In genomic region chr17:2711608-2712299, GRCh38 we compare ENCODE assay signal across 1 cellular context.
A peak's percentile ranks its signal among the peaks of the same experiment; 100 is the strongest.
TF ChIP-seq lines count a peak whose summit lies in the region.

A gene with protein sequence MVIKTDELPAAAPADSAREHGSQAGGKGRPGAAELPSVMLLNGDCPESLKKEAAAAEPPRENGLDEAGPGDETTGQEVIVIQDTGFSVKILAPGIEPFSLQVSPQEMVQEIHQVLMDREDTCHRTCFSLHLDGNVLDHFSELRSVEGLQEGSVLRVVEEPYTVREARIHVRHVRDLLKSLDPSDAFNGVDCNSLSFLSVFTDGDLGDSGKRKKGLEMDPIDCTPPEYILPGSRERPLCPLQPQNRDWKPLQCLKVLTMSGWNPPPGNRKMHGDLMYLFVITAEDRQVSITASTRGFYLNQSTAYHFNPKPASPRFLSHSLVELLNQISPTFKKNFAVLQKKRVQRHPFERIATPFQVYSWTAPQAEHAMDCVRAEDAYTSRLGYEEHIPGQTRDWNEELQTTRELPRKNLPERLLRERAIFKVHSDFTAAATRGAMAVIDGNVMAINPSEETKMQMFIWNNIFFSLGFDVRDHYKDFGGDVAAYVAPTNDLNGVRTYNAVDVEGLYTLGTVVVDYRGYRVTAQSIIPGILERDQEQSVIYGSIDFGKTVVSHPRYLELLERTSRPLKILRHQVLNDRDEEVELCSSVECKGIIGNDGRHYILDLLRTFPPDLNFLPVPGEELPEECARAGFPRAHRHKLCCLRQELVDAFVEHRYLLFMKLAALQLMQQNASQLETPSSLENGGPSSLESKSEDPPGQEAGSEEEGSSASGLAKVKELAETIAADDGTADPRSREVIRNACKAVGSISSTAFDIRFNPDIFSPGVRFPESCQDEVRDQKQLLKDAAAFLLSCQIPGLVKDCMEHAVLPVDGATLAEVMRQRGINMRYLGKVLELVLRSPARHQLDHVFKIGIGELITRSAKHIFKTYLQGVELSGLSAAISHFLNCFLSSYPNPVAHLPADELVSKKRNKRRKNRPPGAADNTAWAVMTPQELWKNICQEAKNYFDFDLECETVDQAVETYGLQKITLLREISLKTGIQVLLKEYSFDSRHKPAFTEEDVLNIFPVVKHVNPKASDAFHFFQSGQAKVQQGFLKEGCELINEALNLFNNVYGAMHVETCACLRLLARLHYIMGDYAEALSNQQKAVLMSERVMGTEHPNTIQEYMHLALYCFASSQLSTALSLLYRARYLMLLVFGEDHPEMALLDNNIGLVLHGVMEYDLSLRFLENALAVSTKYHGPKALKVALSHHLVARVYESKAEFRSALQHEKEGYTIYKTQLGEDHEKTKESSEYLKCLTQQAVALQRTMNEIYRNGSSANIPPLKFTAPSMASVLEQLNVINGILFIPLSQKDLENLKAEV (N-terminal part only) (minus strand): TSS chr17:2711764. CDS start chr17:2711661, 103 bp downstream.

TF ChIP-seq in HepG2, 621 proteins besides CTCF, POLR2A, EP300 and RAD21 (continued from another document and continues in another):
- TF ChIP-seq ZFP41 (CRISPR knock-in tag; IDR thresholded peaks at IDR 0.05; ENCODE audit: borderline replicate concordance) = no peak
- no peak for TF ChIP-seq RFX5 (IDR thresholded peaks at IDR 0.05; ENCODE audit: low read depth, low read length)
- no peak for TF ChIP-seq FOXJ3 (CRISPR knock-in tag; IDR thresholded peaks at IDR 0.05; ENCODE audit: borderline replicate concordance)
- TF ChIP-seq ZNF235 (CRISPR knock-in tag; IDR thresholded peaks at IDR 0.05; ENCODE audit: borderline replicate concordance) = no peak
- TF ChIP-seq ZNF101 (CRISPR knock-in tag; IDR thresholded peaks at IDR 0.05; ENCODE audit: borderline replicate concordance, low read depth) = no peak
- TF ChIP-seq PPARG (CRISPR knock-in tag; conservative IDR thresholded peaks at IDR 0.05) = peak; percentile 70
- no peak; the same call in 1 of the 2 replicates for TF ChIP-seq NRL (CRISPR knock-in tag; IDR thresholded peaks at IDR 0.05; ENCODE audit: borderline replicate concordance)
- TF ChIP-seq, protein P1, sequence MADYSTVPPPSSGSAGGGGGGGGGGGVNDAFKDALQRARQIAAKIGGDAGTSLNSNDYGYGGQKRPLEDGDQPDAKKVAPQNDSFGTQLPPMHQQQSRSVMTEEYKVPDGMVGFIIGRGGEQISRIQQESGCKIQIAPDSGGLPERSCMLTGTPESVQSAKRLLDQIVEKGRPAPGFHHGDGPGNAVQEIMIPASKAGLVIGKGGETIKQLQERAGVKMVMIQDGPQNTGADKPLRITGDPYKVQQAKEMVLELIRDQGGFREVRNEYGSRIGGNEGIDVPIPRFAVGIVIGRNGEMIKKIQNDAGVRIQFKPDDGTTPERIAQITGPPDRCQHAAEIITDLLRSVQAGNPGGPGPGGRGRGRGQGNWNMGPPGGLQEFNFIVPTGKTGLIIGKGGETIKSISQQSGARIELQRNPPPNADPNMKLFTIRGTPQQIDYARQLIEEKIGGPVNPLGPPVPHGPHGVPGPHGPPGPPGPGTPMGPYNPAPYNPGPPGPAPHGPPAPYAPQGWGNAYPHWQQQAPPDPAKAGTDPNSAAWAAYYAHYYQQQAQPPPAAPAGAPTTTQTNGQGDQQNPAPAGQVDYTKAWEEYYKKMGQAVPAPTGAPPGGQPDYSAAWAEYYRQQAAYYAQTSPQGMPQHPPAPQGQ (CRISPR knock-in tag; IDR thresholded peaks at IDR 0.05; ENCODE audit: borderline replicate concordance) = peak; percentile 36; the same call in 1 of the 2 replicates
- peak; percentile 83 for TF ChIP-seq POLR2G (IDR thresholded peaks at IDR 0.05; ENCODE audit: low read depth, low read length)
- no peak for TF ChIP-seq ZMYM2 (CRISPR knock-in tag; IDR thresholded peaks at IDR 0.05)
- TF ChIP-seq, protein P2, sequence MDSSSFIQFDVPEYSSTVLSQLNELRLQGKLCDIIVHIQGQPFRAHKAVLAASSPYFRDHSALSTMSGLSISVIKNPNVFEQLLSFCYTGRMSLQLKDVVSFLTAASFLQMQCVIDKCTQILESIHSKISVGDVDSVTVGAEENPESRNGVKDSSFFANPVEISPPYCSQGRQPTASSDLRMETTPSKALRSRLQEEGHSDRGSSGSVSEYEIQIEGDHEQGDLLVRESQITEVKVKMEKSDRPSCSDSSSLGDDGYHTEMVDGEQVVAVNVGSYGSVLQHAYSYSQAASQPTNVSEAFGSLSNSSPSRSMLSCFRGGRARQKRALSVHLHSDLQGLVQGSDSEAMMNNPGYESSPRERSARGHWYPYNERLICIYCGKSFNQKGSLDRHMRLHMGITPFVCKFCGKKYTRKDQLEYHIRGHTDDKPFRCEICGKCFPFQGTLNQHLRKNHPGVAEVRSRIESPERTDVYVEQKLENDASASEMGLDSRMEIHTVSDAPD (CRISPR knock-in tag; IDR thresholded peaks at IDR 0.05) = no peak
- TF ChIP-seq SALL1 (CRISPR knock-in tag; IDR thresholded peaks at IDR 0.05) = peak; percentile 76
- no peak for TF ChIP-seq SRSF9 (IDR thresholded peaks at IDR 0.05; ENCODE audit: borderline replicate concordance, insufficient read depth, low read depth, low read length, poor library complexity, severe bottlenecking)
- peak; percentile 59; the same call in 1 of the 2 replicates for TF ChIP-seq IRX3 (CRISPR knock-in tag; IDR thresholded peaks at IDR 0.05; ENCODE audit: borderline replicate concordance, low read depth)
- peak; percentile 58 for TF ChIP-seq ZNF891 (CRISPR knock-in tag; IDR thresholded peaks at IDR 0.05)
- TF ChIP-seq ZBTB1 (CRISPR knock-in tag; IDR thresholded peaks at IDR 0.05; ENCODE audit: borderline replicate concordance) = no peak
- TF ChIP-seq, protein P3, sequence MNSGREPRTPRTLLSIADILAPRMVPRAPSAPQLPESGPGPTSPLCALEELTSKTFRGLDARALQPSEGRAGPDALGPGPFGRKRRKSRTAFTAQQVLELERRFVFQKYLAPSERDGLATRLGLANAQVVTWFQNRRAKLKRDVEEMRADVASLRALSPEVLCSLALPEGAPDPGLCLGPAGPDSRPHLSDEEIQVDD (CRISPR knock-in tag; IDR thresholded peaks at IDR 0.05; ENCODE audit: borderline replicate concordance) = no peak
- no peak for TF ChIP-seq LRRFIP1 (CRISPR knock-in tag; conservative IDR thresholded peaks at IDR 0.05)
- TF ChIP-seq ZNF205 (CRISPR knock-in tag; IDR thresholded peaks at IDR 0.05) = no peak
- TF ChIP-seq KLF16 (CRISPR knock-in tag; IDR thresholded peaks at IDR 0.05) = peak in 1 of 2 experiments; percentile 87; a peak in 2 of 4 replicates
- TF ChIP-seq SSRP1 (CRISPR knock-in tag; IDR thresholded peaks at IDR 0.05) = no peak
- TF ChIP-seq GATAD1 (CRISPR knock-in tag; IDR thresholded peaks at IDR 0.05) = peak; percentile 86
- no peak for TF ChIP-seq SP140L (CRISPR knock-in tag; IDR thresholded peaks at IDR 0.05; ENCODE audit: borderline replicate concordance)
- TF ChIP-seq CENPT (CRISPR knock-in tag; IDR thresholded peaks at IDR 0.05; ENCODE audit: low read depth) = no peak
- no peak for TF ChIP-seq ZNF282 (IDR thresholded peaks at IDR 0.05; ENCODE audit: partially characterized antibody)
- TF ChIP-seq, protein P4, sequence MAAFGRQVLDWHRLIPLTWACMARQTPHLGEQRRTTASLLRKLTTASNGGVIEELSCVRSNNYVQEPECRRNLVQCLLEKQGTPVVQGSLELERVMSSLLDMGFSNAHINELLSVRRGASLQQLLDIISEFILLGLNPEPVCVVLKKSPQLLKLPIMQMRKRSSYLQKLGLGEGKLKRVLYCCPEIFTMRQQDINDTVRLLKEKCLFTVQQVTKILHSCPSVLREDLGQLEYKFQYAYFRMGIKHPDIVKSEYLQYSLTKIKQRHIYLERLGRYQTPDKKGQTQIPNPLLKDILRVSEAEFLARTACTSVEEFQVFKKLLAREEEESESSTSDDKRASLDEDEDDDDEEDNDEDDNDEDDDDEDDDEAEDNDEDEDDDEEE (CRISPR knock-in tag; IDR thresholded peaks at IDR 0.05) = peak; percentile 44; the same call in 1 of the 2 replicates
- TF ChIP-seq ELK4 (CRISPR knock-in tag; IDR thresholded peaks at IDR 0.05; ENCODE audit: borderline replicate concordance) = no peak
- no peak for TF ChIP-seq ZNF652 (CRISPR knock-in tag; IDR thresholded peaks at IDR 0.05; ENCODE audit: borderline replicate concordance, low read depth)
- TF ChIP-seq ZKSCAN8 (CRISPR knock-in tag; IDR thresholded peaks at IDR 0.05; ENCODE audit: borderline replicate concordance) = no peak
- TF ChIP-seq STAT6 (CRISPR knock-in tag; IDR thresholded peaks at IDR 0.05; ENCODE audit: borderline replicate concordance) = no peak
- TF ChIP-seq ZMAT3 (CRISPR knock-in tag; conservative IDR thresholded peaks at IDR 0.05) = peak; percentile 92
- TF ChIP-seq, protein P5, sequence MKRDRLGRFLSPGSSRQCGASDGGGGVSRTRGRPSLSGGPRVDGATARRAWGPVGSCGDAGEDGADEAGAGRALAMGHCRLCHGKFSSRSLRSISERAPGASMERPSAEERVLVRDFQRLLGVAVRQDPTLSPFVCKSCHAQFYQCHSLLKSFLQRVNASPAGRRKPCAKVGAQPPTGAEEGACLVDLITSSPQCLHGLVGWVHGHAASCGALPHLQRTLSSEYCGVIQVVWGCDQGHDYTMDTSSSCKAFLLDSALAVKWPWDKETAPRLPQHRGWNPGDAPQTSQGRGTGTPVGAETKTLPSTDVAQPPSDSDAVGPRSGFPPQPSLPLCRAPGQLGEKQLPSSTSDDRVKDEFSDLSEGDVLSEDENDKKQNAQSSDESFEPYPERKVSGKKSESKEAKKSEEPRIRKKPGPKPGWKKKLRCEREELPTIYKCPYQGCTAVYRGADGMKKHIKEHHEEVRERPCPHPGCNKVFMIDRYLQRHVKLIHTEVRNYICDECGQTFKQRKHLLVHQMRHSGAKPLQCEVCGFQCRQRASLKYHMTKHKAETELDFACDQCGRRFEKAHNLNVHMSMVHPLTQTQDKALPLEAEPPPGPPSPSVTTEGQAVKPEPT (CRISPR knock-in tag; IDR thresholded peaks at IDR 0.05; ENCODE audit: low read depth) = peak; percentile 55
- TF ChIP-seq ETV5 (CRISPR knock-in tag; IDR thresholded peaks at IDR 0.05; ENCODE audit: borderline replicate concordance) = peak; percentile 23; the same call in 1 of the 2 replicates
- 0 out of 2 replicates have a peak, but pooled peaks have one; percentile 63 for TF ChIP-seq NR2F2 (IDR thresholded peaks at IDR 0.05; ENCODE audit: borderline replicate concordance, low read depth)
- TF ChIP-seq HDAC2 (CRISPR knock-in tag; IDR thresholded peaks at IDR 0.05) = peak; percentile 55; the same call in 1 of the 2 replicates
- TF ChIP-seq, protein P6, sequence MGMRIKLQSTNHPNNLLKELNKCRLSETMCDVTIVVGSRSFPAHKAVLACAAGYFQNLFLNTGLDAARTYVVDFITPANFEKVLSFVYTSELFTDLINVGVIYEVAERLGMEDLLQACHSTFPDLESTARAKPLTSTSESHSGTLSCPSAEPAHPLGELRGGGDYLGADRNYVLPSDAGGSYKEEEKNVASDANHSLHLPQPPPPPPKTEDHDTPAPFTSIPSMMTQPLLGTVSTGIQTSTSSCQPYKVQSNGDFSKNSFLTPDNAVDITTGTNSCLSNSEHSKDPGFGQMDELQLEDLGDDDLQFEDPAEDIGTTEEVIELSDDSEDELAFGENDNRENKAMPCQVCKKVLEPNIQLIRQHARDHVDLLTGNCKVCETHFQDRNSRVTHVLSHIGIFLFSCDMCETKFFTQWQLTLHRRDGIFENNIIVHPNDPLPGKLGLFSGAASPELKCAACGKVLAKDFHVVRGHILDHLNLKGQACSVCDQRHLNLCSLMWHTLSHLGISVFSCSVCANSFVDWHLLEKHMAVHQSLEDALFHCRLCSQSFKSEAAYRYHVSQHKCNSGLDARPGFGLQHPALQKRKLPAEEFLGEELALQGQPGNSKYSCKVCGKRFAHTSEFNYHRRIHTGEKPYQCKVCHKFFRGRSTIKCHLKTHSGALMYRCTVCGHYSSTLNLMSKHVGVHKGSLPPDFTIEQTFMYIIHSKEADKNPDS (CRISPR knock-in tag; IDR thresholded peaks at IDR 0.05) = 0 out of 2 replicates have a peak, but pooled peaks have one; percentile 29
